8 cellular contexts compared by ENCODE assay signal in genomic region chr12:71755146-71755892, GRCh38. TPM values are rescaled to one million over a fixed set of nuclear protein-coding genes. Genes with fewer than 3 reads are reported as not detected.
DNase-seq lines count a peak whose midpoint lies in the region; ATAC-seq and TF ChIP-seq lines count a peak whose summit lies in the region.

No MANE protein-coding gene starts in this region.

- TF ChIP-seq CTCF in IMR-90 (conservative IDR thresholded peaks at IDR 0.05; ENCODE audit: low read depth, low read length) (no peak), coronary artery (IDR thresholded peaks at IDR 0.05) (no peak), lower lobe of right lung (IDR thresholded peaks at IDR 0.05) (no peak)

- H3K79me1 ChIP-seq in IMR-90 (ENCODE audit: low read depth in 1 of 2, low read length in 2 of 2) = peaks cover 4 to 23% of the 10 kb centered on the region in 2 experiments; a peak in 3 of 4 replicates

- DNase-seq in ELR (ENCODE audit: low read depth) = peak; percentile 74
- DNase-seq in IMR-90 = peak; percentile 73
- DNase-seq in activated CD4-positive, alpha-beta T cell treated with anti-CD3 and anti-CD28 coated beads for 24 hours (ENCODE audit: low read depth in 2 of 2) = peak; percentile 31 to 41
- peak; percentile 82 for DNase-seq in coronary artery (ENCODE audit: low spot score)
- peak; percentile 67 for DNase-seq in lower lobe of right lung
- DNase-seq in stimulated activated CD4-positive, alpha-beta T cell treated with anti-CD3 and anti-CD28 coated beads, Interleukin-4, amount 100 ng/mL, for 48 hours (ENCODE audit: low read depth in 2 of 2) = peak; percentile 37 to 58
- DNase-seq in NCI-H146 treated with DMSO at 0.1 percent for 48 hours (lab: John Stamatoyannopoulos, UW; ENCODE audit: unreplicated experiment) = no peak

- H2BK120ac ChIP-seq in IMR-90 (ENCODE audit: low read depth, low read length) = no peak overlapping the region

- in situ Hi-C loops in IMR-90 (cut with MboI; ENCODE audit: low sequenced_read_pairs) = loop anchor here (10.0 kb wide), 1 partner anchor 91 kb away; the partner anchor contains the start of genes THAP2 and ZFC3H1

- H3K9ac ChIP-seq in IMR-90 (ENCODE audit: low read depth, low read length) = peak overlapping the region; percentile 80

- H3K9me3 ChIP-seq in IMR-90 (ENCODE audit: control insufficient read depth, insufficient read depth, low read length) (peaks cover 8% of the 10 kb centered on the region; the same call in 1 of the 2 replicates), lower lobe of right lung (peaks cover 18% of the 10 kb centered on the region)

- dilution Hi-C loops in IMR-90 (cut with HindIII; ENCODE audit: low sequenced_read_pairs, unreplicated experiment) = no loop called here

- peak overlapping the region; percentile 27; the same call in 1 of the 2 replicates for H4K5ac ChIP-seq in IMR-90 (ENCODE audit: low read depth, low read length)

- H3K27ac ChIP-seq in IMR-90 (ENCODE audit: insufficient read depth, low read length) (peak overlapping the region; percentile 70), coronary artery (peak overlapping the region; percentile 85 to 98), lower lobe of right lung (peak overlapping the region; percentile 96)

- peaks cover 6% of the 10 kb centered on the region for H3K36me3 ChIP-seq in IMR-90 (ENCODE audit: control insufficient read depth, insufficient read depth, low read length)
- peaks cover 5% of the 10 kb centered on the region for H3K36me3 ChIP-seq in lower lobe of right lung

- H3K56ac ChIP-seq in IMR-90 (ENCODE audit: extremely low read depth, insufficient read depth, low read length) = peak overlapping the region; percentile 62; the same call in 1 of the 2 replicates

- ATAC-seq in GM21529 (IDR thresholded peaks at IDR 0.05; ENCODE audit: unreplicated experiment) (peak; percentile 50), IMR-90 (ENCODE audit: low read depth) (peak; percentile 31), lower lobe of right lung (peak; percentile 62 to 63)

- H3K23ac ChIP-seq in IMR-90 (ENCODE audit: low read depth, low read length) = peak overlapping the region; percentile 81

- no peak overlapping the region for H2BK15ac ChIP-seq in IMR-90 (ENCODE audit: low read depth, low read length)

- H3K4me3 ChIP-seq in IMR-90 (ENCODE audit: insufficient read depth, low read depth, low read length) (peak overlapping the region; percentile 84), coronary artery (peak overlapping the region; percentile 93), lower lobe of right lung (peak overlapping the region; percentile 89)

- H2AK9ac ChIP-seq in IMR-90 (replicated peaks; ENCODE audit: low read depth, low read length, poor library complexity) = peak overlapping the region; percentile 85

- H3K4me1 ChIP-seq in IMR-90 (ENCODE audit: control insufficient read depth, insufficient read depth, low read length) (peaks cover 1% of the 10 kb centered on the region; the same call in 1 of the 2 replicates), lower lobe of right lung (peaks cover 25% of the 10 kb centered on the region)

- no TSS peak for BruUV-seq in IMR-90 (replicated peaks; lab: Mats Ljungman, UMichigan)

- peak overlapping the region; percentile 36 for H2BK5ac ChIP-seq in IMR-90 (ENCODE audit: low read depth, low read length, poor library complexity, severe bottlenecking)

- CTCF ChIA-PET in IMR-90 (lab: Yijun Ruan, JAX) = interaction anchor here (1.5 kb wide), 1 partner anchor 9 kb away, joined by 5 read pairs; no protein-coding TSS in a partner anchor

- H3K14ac ChIP-seq in IMR-90 (replicated peaks; ENCODE audit: low read depth, low read length) = peak overlapping the region; percentile 16; the same call in 1 of the 2 replicates

- H4K8ac ChIP-seq in IMR-90 (ENCODE audit: low read depth in 2 of 2, low read length in 2 of 2) = peak overlapping the region in 1 of 2 experiments; percentile 58; a peak in 2 of 4 replicates

- 14% methylated on average over 1 of the region's 45 CpGs; no CpG with 5 or more reads in 1 of the 2 experiments for WGBS in IMR-90 (ENCODE audit: extremely low coverage in 2 of 2, insufficient read length in 1 of 2), 2 experiments

- peak overlapping the region; percentile 56 for H3K4ac ChIP-seq in IMR-90 (ENCODE audit: low read depth, low read length)

- peak overlapping the region; percentile 95 for H2AFZ ChIP-seq in IMR-90 (replicated peaks; ENCODE audit: low read length, poor library complexity)

- TF ChIP-seq POLR2A in IMR-90 (IDR thresholded peaks at IDR 0.05; ENCODE audit: low read depth, low read length) = peak; percentile 41; the same call in 1 of the 2 replicates

- intact Hi-C loops in IMR-90 (cut with micrococcal nuclease) = no loop called here
- intact Hi-C loops in lower lobe of right lung (cut with DNase I) = no loop called here

- no peak overlapping the region for H2BK20ac ChIP-seq in IMR-90 (ENCODE audit: low read depth, low read length)

- peaks cover 9% of the 10 kb centered on the region for H3K27me3 ChIP-seq in IMR-90 (ENCODE audit: control insufficient read depth, insufficient read depth, low read length)
- H3K27me3 ChIP-seq in lower lobe of right lung (ENCODE audit: low read depth) = no peaks in the 10 kb centered on the region

- no peak overlapping the region for H2AK5ac ChIP-seq in IMR-90 (ENCODE audit: low read depth, low read length)

- H3K4me2 ChIP-seq in IMR-90 (ENCODE audit: low read depth, low read length) = peak overlapping the region; percentile 71

- 0 out of 2 replicates have a peak overlapping the region, but pooled peaks have one; percentile 0 for H4K91ac ChIP-seq in IMR-90 (ENCODE audit: insufficient read depth, low read depth, low read length)

- H3K9me1 ChIP-seq in IMR-90 (ENCODE audit: insufficient read depth, low read length) = no peaks in the 10 kb centered on the region

- H4K20me1 ChIP-seq in IMR-90 (ENCODE audit: insufficient read depth, low read length) = peaks cover 23% of the 10 kb centered on the region; the same call in 1 of the 2 replicates

- POLR2A ChIA-PET in IMR-90 (lab: Charles Lee; ENCODE audit: unreplicated experiment) = no interaction called here

- TF ChIP-seq RAD21 in IMR-90 (IDR thresholded peaks at IDR 0.05; ENCODE audit: low read length) = no peak

- H3K18ac ChIP-seq in IMR-90 (ENCODE audit: low read depth, low read length) = no peak overlapping the region; the same call in 1 of the 2 replicates

TF ChIP-seq in IMR-90, 13 proteins besides CTCF, POLR2A, EP300 and RAD21:
- TF ChIP-seq MAFK (IDR thresholded peaks at IDR 0.05; ENCODE audit: low read depth, low read length) (peak; percentile 77), ELK1 (IDR thresholded peaks at IDR 0.05; ENCODE audit: borderline replicate concordance, low read depth, low read length) (no peak), RCOR1 (IDR thresholded peaks at IDR 0.05; ENCODE audit: insufficient replicate concordance, low read length) (no peak), FOS (IDR thresholded peaks at IDR 0.05; ENCODE audit: low read depth, low read length) (0 out of 2 replicates have a peak, but pooled peaks have one; percentile 26), USF2 (IDR thresholded peaks at IDR 0.05; ENCODE audit: low read depth, low read length) (no peak), SMC3 (IDR thresholded peaks at IDR 0.05; ENCODE audit: low read depth, low read length) (no peak), CEBPB (IDR thresholded peaks at IDR 0.05; ENCODE audit: low read depth, low read length) (peak; percentile 64), NFE2L2 (IDR thresholded peaks at IDR 0.05; ENCODE audit: low read depth, low read length) (no peak), BHLHE40 (IDR thresholded peaks at IDR 0.05; ENCODE audit: low read depth, low read length) (peak; percentile 6; the same call in 1 of the 2 replicates), RFX5 (IDR thresholded peaks at IDR 0.05; ENCODE audit: low read depth, low read length) (no peak), MAZ (IDR thresholded peaks at IDR 0.05; ENCODE audit: borderline replicate concordance, low read depth, low read length) (no peak), MXI1 (IDR thresholded peaks at IDR 0.05; ENCODE audit: borderline replicate concordance, low read depth, low read length) (no peak; the same call in 1 of the 2 replicates), CHD1 (IDR thresholded peaks at IDR 0.05; ENCODE audit: low read depth, low read length) (no peak; the same call in 1 of the 2 replicates)

RNA-seq across cellular contexts. Expression of gene RAB21, which starts 0.7 kb away (rescaled TPM):
- total RNA-seq in IMR-90 (2012; rRNA removed) (13.8 and 30.8 TPM in 2 replicates), lower lobe of right lung (67.1 TPM)
- polyA plus RNA-seq in IMR-90 (2012; rRNA removed) = 9.9 and 15.0 TPM in 2 replicates
- 0.41 and 0.46 TPM in 2 replicates for polyA plus RNA-seq in IMR-90 (2012; cell fraction: cytosol; rRNA removed)
- 0.22 and 6.1 TPM in 2 replicates for polyA plus RNA-seq in IMR-90 (2012; cell fraction: nucleus; rRNA removed; ENCODE audit: low replicate concordance)
